In the genomic region with DNA sequence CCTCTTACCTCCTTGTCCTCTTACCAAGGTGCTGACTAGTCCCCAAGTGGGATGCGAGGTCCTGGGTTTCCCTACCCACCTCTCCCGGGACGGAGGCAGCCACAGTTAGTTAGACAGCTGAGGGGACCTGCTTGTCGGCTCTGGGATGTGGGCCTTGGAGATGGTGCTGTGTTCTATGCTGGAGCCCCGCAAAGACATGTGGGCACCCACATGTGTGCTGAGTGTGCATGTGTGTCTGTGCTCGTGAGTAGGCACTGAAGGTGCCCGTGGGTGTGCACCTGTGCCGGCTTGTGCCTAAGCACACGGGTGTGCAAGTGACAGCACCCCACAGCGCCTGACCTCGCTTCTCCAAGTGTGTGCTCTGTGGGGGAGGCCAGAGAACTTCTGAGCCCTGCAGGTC, we compare ENCODE assay signal across 11 cellular contexts.
DNase-seq lines count a peak whose midpoint lies in the region; ATAC-seq and TF ChIP-seq lines count a peak whose summit lies in the region.
"Had no signal": no experiment of that assay in that cellular context is flagged by ENCODE, and none has a peak within 500 bp of the region (broad histone marks: within the 10 kb centered on the region; RNA-seq: fewer than 3 reads in every experiment).

No MANE protein-coding gene starts in this region.

- ATAC-seq in activated naive CD8-positive, alpha-beta T cell treated with anti-CD3 and anti-CD28 coated beads, Interleukin-2, amount 50 U/mL, for 24 hours = no peak
- no peak for ATAC-seq in effector memory CD8-positive, alpha-beta T cell (replicated peaks)
- no peak for ATAC-seq in HG02678 (IDR thresholded peaks at IDR 0.05; ENCODE audit: unreplicated experiment)

- no peak for DNase-seq in activated naive CD4-positive, alpha-beta T cell treated with anti-CD3 and anti-CD28 coated beads for 36 hours
- no peak for DNase-seq in activated naive CD4-positive, alpha-beta T cell (lab: John Stamatoyannopoulos, UW)
- DNase-seq in activated naive CD8-positive, alpha-beta T cell treated with anti-CD3 and anti-CD28 coated beads, Interleukin-2, amount 50 U/mL, for 24 hours = no peak
- no peak for DNase-seq in mesothelial cell of epicardium (ENCODE audit: low spot score in 2 of 2, unreplicated experiment in 2 of 2)
- no peak for DNase-seq in transverse colon
- DNase-seq in effector memory CD8-positive, alpha-beta T cell = no peak
- DNase-seq in activated CD4-positive, CD25-positive, alpha-beta regulatory T cell (lab: John Stamatoyannopoulos, UW) = no peak
- DNase-seq: activated CD4-positive, alpha-beta T cell treated with anti-CD3 and anti-CD28 coated beads for 1 hour; COR-L47; KBM-7 had no signal

- H3K4me1 Mint-ChIP-seq in activated naive CD4-positive, alpha-beta T cell treated with anti-CD3 and anti-CD28 coated beads for 36 hours (ENCODE audit: low read depth) = peaks cover 16% of the 10 kb centered on the region
- H3K4me1 Mint-ChIP-seq in activated naive CD8-positive, alpha-beta T cell treated with anti-CD3 and anti-CD28 coated beads, Interleukin-2, amount 50 U/mL, for 24 hours = peaks cover 15% of the 10 kb centered on the region
- peaks cover 3% of the 10 kb centered on the region for H3K4me1 Mint-ChIP-seq in mesothelial cell of epicardium
- peaks cover 8 to 10% of the 10 kb centered on the region in 2 donors for H3K4me1 Mint-ChIP-seq in effector memory CD8-positive, alpha-beta T cell (ENCODE audit: low read depth in 2 of 2)

- H3K9me3 ChIP-seq in transverse colon = no peaks in the 10 kb centered on the region

- TF ChIP-seq CTCF in mesothelial cell of epicardium (IDR thresholded peaks at IDR 0.05; ENCODE audit: unreplicated experiment) = no peak
- TF ChIP-seq CTCF in transverse colon (IDR thresholded peaks at IDR 0.05) = no peak

- no peak for TF ChIP-seq POLR2A in transverse colon (IDR thresholded peaks at IDR 0.05)

- H3K4me3 Mint-ChIP-seq in activated naive CD4-positive, alpha-beta T cell treated with anti-CD3 and anti-CD28 coated beads for 36 hours = peak overlapping the region; percentile 28
- peak overlapping the region; percentile 26 for H3K4me3 Mint-ChIP-seq in activated naive CD8-positive, alpha-beta T cell treated with anti-CD3 and anti-CD28 coated beads, Interleukin-2, amount 50 U/mL, for 24 hours
- H3K4me3 Mint-ChIP-seq in mesothelial cell of epicardium = peak overlapping the region; percentile 59
- peak overlapping the region in 1 of 2 donors; percentile 4 for H3K4me3 Mint-ChIP-seq in effector memory CD8-positive, alpha-beta T cell

- H3K4me3 ChIP-seq in transverse colon = peak overlapping the region in 3 of 4 donors; percentile 25 to 54 (median 54)

- CTCF ChIA-PET in activated naive CD4-positive, alpha-beta T cell treated with anti-CD3 and anti-CD28 coated beads for 36 hours (lab: Charles Lee) = interaction anchor here (1.4 kb wide), 1 partner anchor 9 kb away, joined by 7 read pairs; no protein-coding TSS in a partner anchor

- no peak overlapping the region for H3K27ac Mint-ChIP-seq in activated naive CD4-positive, alpha-beta T cell treated with anti-CD3 and anti-CD28 coated beads for 36 hours
- H3K27ac Mint-ChIP-seq in activated naive CD8-positive, alpha-beta T cell treated with anti-CD3 and anti-CD28 coated beads, Interleukin-2, amount 50 U/mL, for 24 hours = no peak overlapping the region
- H3K27ac Mint-ChIP-seq in mesothelial cell of epicardium = no peak overlapping the region
- no peak overlapping the region for H3K27ac Mint-ChIP-seq in effector memory CD8-positive, alpha-beta T cell

- no peaks in the 10 kb centered on the region for H3K9me3 Mint-ChIP-seq in activated naive CD4-positive, alpha-beta T cell treated with anti-CD3 and anti-CD28 coated beads for 36 hours
- H3K9me3 Mint-ChIP-seq in activated naive CD8-positive, alpha-beta T cell treated with anti-CD3 and anti-CD28 coated beads, Interleukin-2, amount 50 U/mL, for 24 hours = no peaks in the 10 kb centered on the region
- no peaks in the 10 kb centered on the region for H3K9me3 Mint-ChIP-seq in mesothelial cell of epicardium
- H3K9me3 Mint-ChIP-seq in effector memory CD8-positive, alpha-beta T cell = no peaks in the 10 kb centered on the region

- peaks cover 7 to 18% (median 11%) of the 10 kb centered on the region in 4 donors for H3K4me1 ChIP-seq in transverse colon

- WGBS in transverse colon (ENCODE audit: low coverage in 1 of 2), 2 donors = 67% methylated on average over 9 of the region's 11 CpGs; no CpG with 5 or more reads in 1 of the 2 donors

- H3K27me3 ChIP-seq in transverse colon = no peaks in the 10 kb centered on the region

- no peak for TF ChIP-seq EP300 in transverse colon (IDR thresholded peaks at IDR 0.05; ENCODE audit: low read depth)

- H3K27ac ChIP-seq in transverse colon = peak overlapping the region; percentile 44 to 74 (median 46)

- no peaks in the 10 kb centered on the region for H3K36me3 Mint-ChIP-seq in activated naive CD4-positive, alpha-beta T cell treated with anti-CD3 and anti-CD28 coated beads for 36 hours (ENCODE audit: low read depth)
- no peaks in the 10 kb centered on the region for H3K36me3 Mint-ChIP-seq in activated naive CD8-positive, alpha-beta T cell treated with anti-CD3 and anti-CD28 coated beads, Interleukin-2, amount 50 U/mL, for 24 hours (ENCODE audit: low read depth)
- H3K36me3 Mint-ChIP-seq in mesothelial cell of epicardium = no peaks in the 10 kb centered on the region
- no peaks in the 10 kb centered on the region for H3K36me3 Mint-ChIP-seq in effector memory CD8-positive, alpha-beta T cell (ENCODE audit: insufficient read depth)

- no peaks in the 10 kb centered on the region for H3K36me3 ChIP-seq in transverse colon

- intact Hi-C loops in activated naive CD4-positive, alpha-beta T cell treated with anti-CD3 and anti-CD28 coated beads for 36 hours (cut with micrococcal nuclease) = no loop called here
- intact Hi-C loops in transverse colon (cut with DNase I; ENCODE audit: low total_unique reads) = no loop called here

- H3K27me3 Mint-ChIP-seq in activated naive CD4-positive, alpha-beta T cell treated with anti-CD3 and anti-CD28 coated beads for 36 hours (ENCODE audit: low read depth) = peaks cover 25% of the 10 kb centered on the region
- H3K27me3 Mint-ChIP-seq in activated naive CD8-positive, alpha-beta T cell treated with anti-CD3 and anti-CD28 coated beads, Interleukin-2, amount 50 U/mL, for 24 hours = peaks cover 39% of the 10 kb centered on the region
- H3K27me3 Mint-ChIP-seq in mesothelial cell of epicardium (ENCODE audit: low read depth) = peaks cover 83% of the 10 kb centered on the region
- peaks cover 57 to 85% of the 10 kb centered on the region in 2 donors for H3K27me3 Mint-ChIP-seq in effector memory CD8-positive, alpha-beta T cell

- in situ Hi-C loops in transverse colon (cut with MboI; ENCODE audit: low pct_ligation_motif_present in 1 of 4, low pct_unique_long_range_greater_than_20kb in 1 of 4, low sequenced_read_pairs in 3 of 4) = no loop called here
